ENCODE assay signal across 1 cellular context in genomic region chr14:35534130-35534883, GRCh38.
TF ChIP-seq lines count a peak whose summit lies in the region.

TSS of gene INSM2 (plus strand) at chr14:35534164. CDS start at chr14:35534253, 89 bp downstream.

TF ChIP-seq in HepG2, 621 proteins besides CTCF, POLR2A, EP300 and RAD21 (continued from another document and continues in another):
- TF ChIP-seq, protein P1, sequence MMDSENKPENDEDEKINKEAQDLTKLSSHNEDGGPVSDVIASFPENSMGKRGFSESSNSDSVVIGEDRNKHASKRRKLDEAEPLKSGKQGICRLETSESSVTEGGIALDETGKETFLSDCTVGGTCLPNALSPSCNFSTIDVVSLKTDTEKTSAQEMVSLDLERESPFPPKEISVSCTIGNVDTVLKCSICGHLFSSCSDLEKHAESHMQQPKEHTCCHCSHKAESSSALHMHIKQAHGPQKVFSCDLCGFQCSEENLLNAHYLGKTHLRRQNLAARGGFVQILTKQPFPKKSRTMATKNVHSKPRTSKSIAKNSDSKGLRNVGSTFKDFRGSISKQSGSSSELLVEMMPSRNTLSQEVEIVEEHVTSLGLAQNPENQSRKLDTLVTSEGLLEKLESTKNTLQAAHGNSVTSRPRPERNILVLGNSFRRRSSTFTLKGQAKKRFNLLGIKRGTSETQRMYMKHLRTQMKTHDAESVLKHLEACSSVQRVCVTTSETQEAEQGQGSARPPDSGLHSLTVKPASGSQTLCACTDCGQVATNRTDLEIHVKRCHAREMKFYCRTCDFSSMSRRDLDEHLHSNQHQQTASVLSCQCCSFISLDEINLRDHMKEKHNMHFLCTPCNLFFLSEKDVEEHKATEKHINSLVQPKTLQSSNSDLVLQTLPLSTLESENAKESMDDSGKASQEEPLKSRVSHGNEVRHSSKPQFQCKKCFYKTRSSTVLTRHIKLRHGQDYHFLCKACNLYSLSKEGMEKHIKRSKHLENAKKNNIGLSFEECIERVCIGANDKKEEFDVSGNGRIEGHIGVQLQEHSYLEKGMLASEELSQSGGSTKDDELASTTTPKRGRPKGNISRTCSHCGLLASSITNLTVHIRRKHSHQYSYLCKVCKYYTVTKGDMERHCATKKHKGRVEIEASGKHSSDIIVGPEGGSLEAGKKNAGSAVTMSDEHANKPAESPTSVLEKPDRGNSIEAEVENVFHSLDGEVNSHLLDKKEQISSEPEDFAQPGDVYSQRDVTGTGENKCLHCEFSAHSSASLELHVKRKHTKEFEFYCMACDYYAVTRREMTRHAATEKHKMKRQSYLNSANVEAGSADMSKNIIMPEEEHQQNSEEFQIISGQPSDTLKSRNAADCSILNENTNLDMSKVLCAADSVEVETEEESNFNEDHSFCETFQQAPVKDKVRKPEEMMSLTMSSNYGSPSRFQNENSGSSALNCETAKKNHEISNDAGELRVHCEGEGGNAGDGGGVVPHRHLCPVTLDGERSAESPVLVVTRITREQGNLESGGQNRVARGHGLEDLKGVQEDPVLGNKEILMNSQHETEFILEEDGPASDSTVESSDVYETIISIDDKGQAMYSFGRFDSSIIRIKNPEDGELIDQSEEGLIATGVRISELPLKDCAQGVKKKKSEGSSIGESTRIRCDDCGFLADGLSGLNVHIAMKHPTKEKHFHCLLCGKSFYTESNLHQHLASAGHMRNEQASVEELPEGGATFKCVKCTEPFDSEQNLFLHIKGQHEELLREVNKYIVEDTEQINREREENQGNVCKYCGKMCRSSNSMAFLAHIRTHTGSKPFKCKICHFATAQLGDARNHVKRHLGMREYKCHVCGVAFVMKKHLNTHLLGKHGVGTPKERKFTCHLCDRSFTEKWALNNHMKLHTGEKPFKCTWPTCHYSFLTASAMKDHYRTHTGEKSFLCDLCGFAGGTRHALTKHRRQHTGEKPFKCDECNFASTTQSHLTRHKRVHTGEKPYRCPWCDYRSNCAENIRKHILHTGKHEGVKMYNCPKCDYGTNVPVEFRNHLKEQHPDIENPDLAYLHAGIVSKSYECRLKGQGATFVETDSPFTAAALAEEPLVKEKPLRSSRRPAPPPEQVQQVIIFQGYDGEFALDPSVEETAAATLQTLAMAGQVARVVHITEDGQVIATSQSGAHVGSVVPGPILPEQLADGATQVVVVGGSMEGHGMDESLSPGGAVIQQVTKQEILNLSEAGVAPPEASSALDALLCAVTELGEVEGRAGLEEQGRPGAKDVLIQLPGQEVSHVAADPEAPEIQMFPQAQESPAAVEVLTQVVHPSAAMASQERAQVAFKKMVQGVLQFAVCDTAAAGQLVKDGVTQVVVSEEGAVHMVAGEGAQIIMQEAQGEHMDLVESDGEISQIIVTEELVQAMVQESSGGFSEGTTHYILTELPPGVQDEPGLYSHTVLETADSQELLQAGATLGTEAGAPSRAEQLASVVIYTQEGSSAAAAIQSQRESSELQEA (CRISPR knock-in tag; IDR thresholded peaks at IDR 0.05; ENCODE audit: not compliant biosample characterization), result no peak
- TF ChIP-seq, protein P2, sequence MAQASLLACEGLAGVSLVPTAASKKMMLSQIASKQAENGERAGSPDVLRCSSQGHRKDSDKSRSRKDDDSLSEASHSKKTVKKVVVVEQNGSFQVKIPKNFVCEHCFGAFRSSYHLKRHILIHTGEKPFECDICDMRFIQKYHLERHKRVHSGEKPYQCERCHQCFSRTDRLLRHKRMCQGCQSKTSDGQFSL (CRISPR knock-in tag; IDR thresholded peaks at IDR 0.05), result peak; percentile 10; the same call in 1 of the 2 replicates
- 0 out of 2 replicates have a peak, but pooled peaks have one; percentile 7 for TF ChIP-seq ZNF614 (CRISPR knock-in tag; IDR thresholded peaks at IDR 0.05; ENCODE audit: borderline replicate concordance)
- TF ChIP-seq ZNF362 (CRISPR knock-in tag; IDR thresholded peaks at IDR 0.05; ENCODE audit: borderline replicate concordance), result peak; percentile 6
- TF ChIP-seq GTF3A (CRISPR knock-in tag; conservative IDR thresholded peaks at IDR 0.05), result no peak
- peak; percentile 54; the same call in 1 of the 2 replicates for TF ChIP-seq ZSCAN29 (CRISPR knock-in tag; conservative IDR thresholded peaks at IDR 0.05)
- TF ChIP-seq NFIB (CRISPR knock-in tag; IDR thresholded peaks at IDR 0.05; ENCODE audit: borderline replicate concordance), result no peak
- no peak; the same call in 1 of the 2 replicates for TF ChIP-seq MTF2 (CRISPR knock-in tag; IDR thresholded peaks at IDR 0.05; ENCODE audit: borderline replicate concordance)
- peak; percentile 92; the same call in 1 of the 2 replicates for TF ChIP-seq ZNF383 (CRISPR knock-in tag; IDR thresholded peaks at IDR 0.05; ENCODE audit: borderline replicate concordance)
- TF ChIP-seq ZNF34 (CRISPR knock-in tag; IDR thresholded peaks at IDR 0.05; ENCODE audit: borderline replicate concordance), result 0 out of 2 replicates have a peak, but pooled peaks have one; percentile 78
- 0 out of 2 replicates have a peak, but pooled peaks have one; percentile 48 for TF ChIP-seq ZNF10 (CRISPR knock-in tag; IDR thresholded peaks at IDR 0.05; ENCODE audit: borderline replicate concordance, low read depth)
- no peak for TF ChIP-seq KAT2B (IDR thresholded peaks at IDR 0.05; ENCODE audit: borderline replicate concordance, low read depth, low read length)
- TF ChIP-seq IKZF1 (IDR thresholded peaks at IDR 0.05), result no peak
- peak; percentile 54; the same call in 1 of the 2 replicates for TF ChIP-seq ZNF704 (CRISPR knock-in tag; IDR thresholded peaks at IDR 0.05; ENCODE audit: borderline replicate concordance)
- no peak for TF ChIP-seq SYNCRIP (IDR thresholded peaks at IDR 0.05; ENCODE audit: insufficient read depth, low read depth, low read length)
- TF ChIP-seq FUBP1 (CRISPR knock-in tag; IDR thresholded peaks at IDR 0.05; ENCODE audit: borderline replicate concordance), result no peak
- no peak for TF ChIP-seq PLRG1 (conservative IDR thresholded peaks at IDR 0.05)
- TF ChIP-seq FOXA3 (CRISPR knock-in tag; IDR thresholded peaks at IDR 0.05), result no peak
- peak; percentile 13; the same call in 1 of the 2 replicates for TF ChIP-seq ZNF431 (CRISPR knock-in tag; IDR thresholded peaks at IDR 0.05; ENCODE audit: borderline replicate concordance, low read depth)
- TF ChIP-seq GPN1 (CRISPR knock-in tag; IDR thresholded peaks at IDR 0.05; ENCODE audit: borderline replicate concordance), result no peak
- no peak for TF ChIP-seq TBX2 (CRISPR knock-in tag; IDR thresholded peaks at IDR 0.05; ENCODE audit: borderline replicate concordance)
- TF ChIP-seq IRF1 (CRISPR knock-in tag; IDR thresholded peaks at IDR 0.05; ENCODE audit: low read depth), result 0 out of 2 replicates have a peak, but pooled peaks have one; percentile 7
- no peak for TF ChIP-seq ZNF263 (CRISPR knock-in tag; IDR thresholded peaks at IDR 0.05)
- TF ChIP-seq AKAP8 (CRISPR knock-in tag; IDR thresholded peaks at IDR 0.05), result no peak
- 0 out of 2 replicates have a peak, but pooled peaks have one; percentile 1 for TF ChIP-seq ZNF879 (CRISPR knock-in tag; IDR thresholded peaks at IDR 0.05)
- TF ChIP-seq, protein P3, sequence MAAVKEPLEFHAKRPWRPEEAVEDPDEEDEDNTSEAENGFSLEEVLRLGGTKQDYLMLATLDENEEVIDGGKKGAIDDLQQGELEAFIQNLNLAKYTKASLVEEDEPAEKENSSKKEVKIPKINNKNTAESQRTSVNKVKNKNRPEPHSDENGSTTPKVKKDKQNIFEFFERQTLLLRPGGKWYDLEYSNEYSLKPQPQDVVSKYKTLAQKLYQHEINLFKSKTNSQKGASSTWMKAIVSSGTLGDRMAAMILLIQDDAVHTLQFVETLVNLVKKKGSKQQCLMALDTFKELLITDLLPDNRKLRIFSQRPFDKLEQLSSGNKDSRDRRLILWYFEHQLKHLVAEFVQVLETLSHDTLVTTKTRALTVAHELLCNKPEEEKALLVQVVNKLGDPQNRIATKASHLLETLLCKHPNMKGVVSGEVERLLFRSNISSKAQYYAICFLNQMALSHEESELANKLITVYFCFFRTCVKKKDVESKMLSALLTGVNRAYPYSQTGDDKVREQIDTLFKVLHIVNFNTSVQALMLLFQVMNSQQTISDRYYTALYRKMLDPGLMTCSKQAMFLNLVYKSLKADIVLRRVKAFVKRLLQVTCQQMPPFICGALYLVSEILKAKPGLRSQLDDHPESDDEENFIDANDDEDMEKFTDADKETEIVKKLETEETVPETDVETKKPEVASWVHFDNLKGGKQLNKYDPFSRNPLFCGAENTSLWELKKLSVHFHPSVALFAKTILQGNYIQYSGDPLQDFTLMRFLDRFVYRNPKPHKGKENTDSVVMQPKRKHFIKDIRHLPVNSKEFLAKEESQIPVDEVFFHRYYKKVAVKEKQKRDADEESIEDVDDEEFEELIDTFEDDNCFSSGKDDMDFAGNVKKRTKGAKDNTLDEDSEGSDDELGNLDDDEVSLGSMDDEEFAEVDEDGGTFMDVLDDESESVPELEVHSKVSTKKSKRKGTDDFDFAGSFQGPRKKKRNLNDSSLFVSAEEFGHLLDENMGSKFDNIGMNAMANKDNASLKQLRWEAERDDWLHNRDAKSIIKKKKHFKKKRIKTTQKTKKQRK (IDR thresholded peaks at IDR 0.05; ENCODE audit: low read length), result no peak
- 0 out of 2 replicates have a peak, but pooled peaks have one; percentile 68 for TF ChIP-seq NFATC3 (CRISPR knock-in tag; IDR thresholded peaks at IDR 0.05)
- TF ChIP-seq MAF1 (CRISPR knock-in tag; IDR thresholded peaks at IDR 0.05; ENCODE audit: borderline replicate concordance), result no peak
- TF ChIP-seq TFDP2 (CRISPR knock-in tag; IDR thresholded peaks at IDR 0.05), result no peak; the same call in 1 of the 2 replicates
